In genomic region chr9:132901859-132902831, GRCh38 we compare ENCODE assay signal across 9 cellular contexts. TPM values are rescaled to one million over a fixed set of nuclear protein-coding genes. Genes with fewer than 3 reads are reported as not detected.
A peak's percentile ranks its signal among the peaks of the same experiment; 100 is the strongest.
DNase-seq lines count a peak whose midpoint lies in the region; ATAC-seq and TF ChIP-seq lines count a peak whose summit lies in the region.
"Had no signal": no experiment of that assay in that cellular context is flagged by ENCODE, and none has a peak within 500 bp of the region (broad histone marks: within the 10 kb centered on the region; RNA-seq: fewer than 3 reads in every experiment).

No MANE protein-coding gene starts in this region.

- H4K5ac ChIP-seq in H9 (ENCODE audit: insufficient read length, low read depth, low read length): no peak overlapping the region

- intact Hi-C loops in CD4-positive, alpha-beta T cell (cut with DNase I, micrococcal nuclease): loop anchor here (2.0 to 10.0 kb wide), 5 partner anchors 53 to 487 kb away; partner anchors contain the start of genes CFAP77 (in 1 of the 2) and DDX31 (in 1 of the 2)

- no peak overlapping the region for H2AFZ ChIP-seq in H9 (ENCODE audit: low read length)

- POLR2A ChIA-PET in CD4-positive, alpha-beta T cell (lab: Charles Lee): interaction anchor here (0.8 to 1.0 kb wide), 2 partner anchors 24 to 43 kb away, joined by 3 read pairs; partner anchors contain the start of gene SPACA9

- no peaks in the 10 kb centered on the region for H4K20me1 ChIP-seq in H9 (ENCODE audit: control insufficient read depth, insufficient read depth, insufficient read length)

- peaks cover 5% of the 10 kb centered on the region for H3K4me1 Mint-ChIP-seq in CD4-positive, alpha-beta T cell (ENCODE audit: low read depth)
- H3K4me1 Mint-ChIP-seq in H9: peaks cover 18 to 24% of the 10 kb centered on the region in 2 experiments

- no peak overlapping the region for H3K9ac ChIP-seq in H9 (ENCODE audit: extremely low read depth, insufficient read length, low read length)

- H3K4me3 Mint-ChIP-seq in CD4-positive, alpha-beta T cell: no peak overlapping the region
- no peak overlapping the region for H3K4me3 Mint-ChIP-seq in H9

- no peak overlapping the region for H2AK5ac ChIP-seq in H9 (ENCODE audit: insufficient read length, low read length)

- CTCF ChIA-PET in CD4-positive, alpha-beta T cell (lab: Charles Lee): interaction anchor here (0.7 to 2.3 kb wide), 14 partner anchors 9 to 128 kb away, joined by 3 to 7 read pairs (median 5); partner anchors contain the start of genes AK8 and SPACA9

- H3K36me3 Mint-ChIP-seq in CD4-positive, alpha-beta T cell (ENCODE audit: low read depth): peaks cover 89% of the 10 kb centered on the region
- H3K36me3 Mint-ChIP-seq in H9 (ENCODE audit: insufficient read depth in 1 of 3, low read depth in 3 of 3): peaks cover 4 to 46% (median 41%) of the 10 kb centered on the region in 3 experiments; a peak in 6 of 7 replicates

- peak overlapping the region; percentile 70 for H3K27ac Mint-ChIP-seq in CD4-positive, alpha-beta T cell
- H3K27ac Mint-ChIP-seq in H9: peak overlapping the region in 1 of 3 experiments; percentile 32; a peak in 4 of 7 replicates

- no peaks in the 10 kb centered on the region for H3K27me3 ChIP-seq in CD4-positive, alpha-beta T cell (ENCODE audit: control insufficient read depth, insufficient read depth, low read length)
- H3K27me3 ChIP-seq in H9 (ENCODE audit: insufficient read depth, low read length): no peaks in the 10 kb centered on the region

- no peaks in the 10 kb centered on the region for H3K79me1 ChIP-seq in H9 (ENCODE audit: insufficient read depth, low read depth, low read length, poor library complexity, severe bottlenecking)

- no peaks in the 10 kb centered on the region for H3K27me3 Mint-ChIP-seq in CD4-positive, alpha-beta T cell
- H3K27me3 Mint-ChIP-seq in H9 (ENCODE audit: low read depth): no peaks in the 10 kb centered on the region

- H2BK15ac ChIP-seq in H9 (ENCODE audit: low read depth, low read length): no peak overlapping the region

- no peak overlapping the region for H4K8ac ChIP-seq in H9 (replicated peaks; ENCODE audit: insufficient read length, low read depth, low read length)

- H4K91ac ChIP-seq in H9 (ENCODE audit: insufficient read length, low read depth, low read length): no peak overlapping the region

- no peak overlapping the region for H2BK120ac ChIP-seq in H9 (ENCODE audit: low read depth, low read length, poor library complexity, severe bottlenecking)

- WGBS in H9 (ENCODE audit: extremely low coverage, insufficient read length, low lambda C conversion rate): no CpG with 5 or more reads among the region's 11 CpGs

- H3K18ac ChIP-seq in H9 (ENCODE audit: insufficient read length, low read depth, low read length): no peak overlapping the region

- no peak overlapping the region for H3K14ac ChIP-seq in H9 (ENCODE audit: insufficient read depth, low read length)

- no peak overlapping the region for H2BK5ac ChIP-seq in H9 (ENCODE audit: insufficient read length, low read length)

- H3K9me3 ChIP-seq in CD4-positive, alpha-beta T cell (ENCODE audit: control insufficient read depth, low read length): no peaks in the 10 kb centered on the region
- no peaks in the 10 kb centered on the region for H3K9me3 ChIP-seq in H9 (ENCODE audit: control insufficient read depth, low read depth, low read length)

- no peaks in the 10 kb centered on the region for H3K23me2 ChIP-seq in H9 (ENCODE audit: insufficient read length, low read depth, low read length, poor library complexity, severe bottlenecking)

- peak; percentile 97 for TF ChIP-seq CTCF in CD4-positive, alpha-beta T cell (IDR thresholded peaks at IDR 0.05)
- peak; percentile 95 for TF ChIP-seq CTCF in H9 (conservative IDR thresholded peaks at IDR 0.05)

- H3T11ph ChIP-seq in H9 (ENCODE audit: low read length): no peak overlapping the region

- ATAC-seq in CD4-positive, alpha-beta T cell (ENCODE audit: poor library complexity): peak; percentile 99
- peak; percentile 86 to 92 for ATAC-seq in activated CD4-positive, CD25-positive, alpha-beta regulatory T cell treated with anti-CD3 and anti-CD28 coated beads, Interleukin-2, amount 50 U/mL, for 24 hours
- ATAC-seq in HG03442 (IDR thresholded peaks at IDR 0.05; ENCODE audit: unreplicated experiment): no peak

- no peak overlapping the region for H2BK20ac ChIP-seq in H9 (ENCODE audit: low read depth, low read length, poor library complexity, severe bottlenecking)

- peak; percentile 58 to 80 (median 71) for DNase-seq in CD4-positive, alpha-beta T cell
- DNase-seq in H9: peak; percentile 80
- DNase-seq in NCI-H2171 (lab: John Stamatoyannopoulos, UW): peak; percentile 68
- peak; percentile 75 for DNase-seq in central memory CD4-positive, alpha-beta T cell
- peak; percentile 92 for DNase-seq in left kidney (ENCODE audit: low read depth, low spot score)
- DNase-seq in stimulated activated CD4-positive, alpha-beta T cell treated with anti-CD3 and anti-CD28 coated beads, Interleukin-4, amount 100 ng/mL, for 24 hours: peak; percentile 78

- no peaks in the 10 kb centered on the region for H3K9me3 Mint-ChIP-seq in CD4-positive, alpha-beta T cell
- no peaks in the 10 kb centered on the region for H3K9me3 Mint-ChIP-seq in H9

- no peak overlapping the region for H3K27ac ChIP-seq in CD4-positive, alpha-beta T cell (ENCODE audit: low read depth, low read length)
- H3K27ac ChIP-seq in H9 (ENCODE audit: insufficient read length, low read depth, low read length): no peak overlapping the region

- no peak overlapping the region for H3K56ac ChIP-seq in H9 (ENCODE audit: insufficient read length, low read depth, low read length)

- H3K23ac ChIP-seq in H9 (ENCODE audit: insufficient read length, low read depth, low read length): no peak overlapping the region

- H3K4me2 ChIP-seq in H9 (ENCODE audit: insufficient read depth, insufficient read length, low read length): no peak overlapping the region

- no peaks in the 10 kb centered on the region for H3K79me2 ChIP-seq in H9 (ENCODE audit: insufficient read depth, low read length)

- no peak overlapping the region for H2BK12ac ChIP-seq in H9 (ENCODE audit: insufficient read length, low read depth, low read length)

- H3K4me1 ChIP-seq in H9 (ENCODE audit: insufficient read depth, low read length): no peaks in the 10 kb centered on the region; the same call in 1 of the 2 replicates

- no peak overlapping the region for H3K4ac ChIP-seq in H9 (ENCODE audit: low read depth, low read length)

RNA-seq across cellular contexts. Expression of gene SPACA9, which starts 23.4 kb away (rescaled TPM):
- under 1 TPM; 0.52 to 0.92 TPM for total RNA-seq in CD4-positive, alpha-beta T cell
- 0.99 and 1.3 TPM in 2 replicates for total RNA-seq in H9 (2021)

RNA-seq across cellular contexts. Expression of gene AK8, which starts 24.1 kb away (rescaled TPM):
- not detected for total RNA-seq in CD4-positive, alpha-beta T cell
- total RNA-seq in H9 (2021): 0.44 and 0.46 TPM in 2 replicates
- total RNA-seq: T-helper 1 cell treated with Interleukin-12 subunit alpha and Interleukin-12 subunit beta and Interleukin-4 antibody, amounts not matched to agents 30 ng/mL and 1 ng/mL, for 36 hours had no signal

RNA-seq across cellular contexts. Expression of gene TSC1, which starts 42.3 kb away (rescaled TPM):
- total RNA-seq in CD4-positive, alpha-beta T cell: 10 to 100 TPM; 50.0 to 51.9 TPM
- total RNA-seq in H9 (2021): 31.7 and 32.7 TPM in 2 replicates
